Comparison of ENCODE assay signal across 27 cellular contexts in the genomic region with DNA sequence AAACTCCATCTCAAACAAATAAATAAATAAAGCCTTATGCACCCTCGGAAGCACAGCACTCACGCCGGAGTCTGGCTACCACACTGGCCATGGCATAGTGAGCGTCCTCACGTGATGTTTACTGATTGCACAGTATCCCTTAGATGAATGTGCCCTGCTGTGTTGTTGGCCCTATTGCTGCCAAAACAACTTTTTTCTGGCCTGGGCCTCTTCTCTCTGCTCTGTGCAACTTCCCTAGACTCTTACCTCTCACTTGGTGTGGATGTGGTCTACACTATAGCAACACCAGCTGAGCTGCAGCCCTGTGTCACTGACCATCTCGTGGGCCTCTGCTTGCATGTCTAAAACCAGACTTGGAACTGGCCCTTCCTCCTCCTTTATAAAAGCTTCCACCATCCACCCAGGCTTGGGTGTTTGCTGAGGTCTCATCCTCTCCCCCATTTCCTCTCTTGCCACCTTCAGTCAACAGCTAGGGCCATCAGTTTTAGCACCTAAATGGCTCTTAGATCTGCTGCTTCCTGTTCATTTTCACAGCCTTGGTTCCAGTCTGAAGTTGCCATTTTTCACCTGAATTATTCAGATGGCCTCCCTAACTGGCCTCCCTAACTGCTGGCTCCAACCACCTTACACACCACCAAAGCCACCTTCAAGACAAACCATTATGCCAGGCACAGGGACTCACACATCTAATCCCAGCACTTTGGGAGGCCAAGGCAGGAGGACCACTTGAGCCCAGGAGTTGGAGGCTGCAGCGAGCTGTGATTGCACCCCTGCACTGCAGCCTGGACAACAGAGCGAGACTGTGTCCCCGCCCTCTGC. TPM values are rescaled to one million over a fixed set of nuclear protein-coding genes. Genes with fewer than 3 reads are reported as not detected.
A peak's percentile ranks its signal among the peaks of the same experiment; 100 is the strongest.
DNase-seq lines count a peak whose midpoint lies in the region; ATAC-seq, FAIRE-seq and TF ChIP-seq lines count a peak whose summit lies in the region.
"Had no signal": no experiment of that assay in that cellular context is flagged by ENCODE, and none has a peak within 500 bp of the region (broad histone marks: within the 10 kb centered on the region; RNA-seq: fewer than 3 reads in every experiment).

No MANE protein-coding gene starts in this region.

- no peaks in the 10 kb centered on the region for H3K9me3 ChIP-seq in liver (ENCODE audit: control insufficient read depth in 4 of 4, low read length in 3 of 4)
- no peaks in the 10 kb centered on the region for H3K9me3 ChIP-seq in HepG2 (ENCODE audit: low read length)
- H3K9me3 ChIP-seq: esophagus squamous epithelium, psoas muscle, thoracic aorta, vagina had no signal

- TF ChIP-seq POLR2A in HepG2 (IDR thresholded peaks at IDR 0.05; ENCODE audit: insufficient read depth in 1 of 2, low read depth in 2 of 2, low read length in 2 of 2) = no peak

- H3K4me1 Mint-ChIP-seq in immature natural killer cell (peaks cover 37 to 50% of the 10 kb centered on the region in 2 donors), chondrocyte (ENCODE audit: low read depth) (no peaks in the 10 kb centered on the region)

- no TSS peak for BruUV-seq in HepG2 (replicated peaks; lab: Mats Ljungman, UMichigan)

- FAIRE-seq in HepG2 (lab: Jason Lieb, UNC) = no peak
- FAIRE-seq: frontal cortex had no signal

- no peak for TF ChIP-seq CTCF in liver (IDR thresholded peaks at IDR 0.05; ENCODE audit: low read depth, low read length, missing input control)
- no peak for TF ChIP-seq CTCF in HepG2 (CRISPR knock-in tag; IDR thresholded peaks at IDR 0.05)
- TF ChIP-seq CTCF in chondrocyte (IDR thresholded peaks at IDR 0.05) = no peak

- H3K27me3 ChIP-seq in liver (ENCODE audit: control insufficient read depth in 4 of 4, insufficient read depth in 4 of 4, low read length in 3 of 4) = no peaks in the 10 kb centered on the region
- H3K27me3 ChIP-seq in HepG2 (ENCODE audit: control insufficient read depth in 1 of 2, insufficient read depth in 2 of 2, low read length in 2 of 2) = no peaks in the 10 kb centered on the region; a peak in 1 of 5 replicates
- H3K27me3 ChIP-seq: esophagus squamous epithelium, vagina had no signal

- ATAC-seq in HepG2 = no peak
- no peak for ATAC-seq in GM21723 (IDR thresholded peaks at IDR 0.05; ENCODE audit: unreplicated experiment)
- ATAC-seq in GM21360 (IDR thresholded peaks at IDR 0.05; ENCODE audit: unreplicated experiment) = no peak
- ATAC-seq: psoas muscle, Right ventricle myocardium inferior had no signal

- H3K27ac Mint-ChIP-seq in immature natural killer cell (peak overlapping the region; percentile 65 to 94 (median 91)), chondrocyte (ENCODE audit: unreplicated experiment) (no peak overlapping the region)
- H3K27ac Mint-ChIP-seq: activated T-cell treated with anti-CD3 and anti-CD28 coated beads, Interleukin-2, amount 50 U/mL, for 24 hours; memory B cell had no signal

- no peaks in the 10 kb centered on the region for H3K27me3 Mint-ChIP-seq in immature natural killer cell (ENCODE audit: low read depth in 3 of 3)
- no peaks in the 10 kb centered on the region for H3K27me3 Mint-ChIP-seq in chondrocyte (ENCODE audit: low read depth)
- H3K27me3 Mint-ChIP-seq: activated T-cell treated with anti-CD3 and anti-CD28 coated beads, Interleukin-2, amount 50 U/mL, for 24 hours; memory B cell had no signal

- no peak for TF ChIP-seq RAD21 in liver (IDR thresholded peaks at IDR 0.05)
- no peak for TF ChIP-seq RAD21 in HepG2 (CRISPR knock-in tag; IDR thresholded peaks at IDR 0.05)

- H3K4me3 ChIP-seq in liver (ENCODE audit: low read depth in 1 of 3, low read length in 3 of 3) (no peak overlapping the region), HepG2 (replicated peaks in 1 of 3; ENCODE audit: insufficient read depth in 1 of 3, low read depth in 2 of 3, low read length in 3 of 3) (no peak overlapping the region)
- H3K4me3 ChIP-seq: esophagus squamous epithelium, PC-9, psoas muscle, thoracic aorta, vagina had no signal

- peak; percentile 12 for DNase-seq in NK-92 treated with Interleukin-12 subunit alpha and Interleukin-12 subunit beta, amount 100 ng/mL, for 24 hours (lab: John Stamatoyannopoulos, UW)
- no peak for DNase-seq in NK-92 (lab: John Stamatoyannopoulos, UW; ENCODE audit: unreplicated experiment)
- no peak for DNase-seq in HepG2 (ENCODE audit: low spot score)
- peak; percentile 35 to 43 (median 41) for DNase-seq in immature natural killer cell
- DNase-seq in chondrocyte (ENCODE audit: low spot score) = no peak
- DNase-seq: activated CD4-positive, alpha-beta T cell treated with anti-CD3 and anti-CD28 coated beads, Interleukin-2, amount 50 U/mL, for 4 hours; activated T-cell treated with anti-CD3 and anti-CD28 coated beads, Interleukin-2, amount 50 U/mL, for 24 hours; cortex of kidney; esophagus squamous epithelium; NCI-H1092 treated with DMSO at 0.1 percent for 48 hours; NCI-H187 treated with DMSO at 0.1 percent for 48 hours; NCI-H524; occipital lobe; PC-9; psoas muscle; stimulated activated CD4-positive, alpha-beta T cell treated with anti-CD3 and anti-CD28 coated beads, Interleukin-15, amount 100 ng/mL, for 24 hours; stimulated activated naive CD4-positive, alpha-beta T cell treated with Interleukin-2 at 50 U/mL for 16 hours; T1000 had no signal

- intact Hi-C loops in HepG2 (cut with micrococcal nuclease; ENCODE audit: unreplicated experiment) = no loop called here

- POLR2A ChIA-PET in HepG2 (lab: Yijun Ruan, JAX) = interaction anchor here (1.3 kb wide), 1 partner anchor 10 kb away, joined by 4 read pairs; no protein-coding TSS in a partner anchor

- H3K79me2 ChIP-seq in HepG2 (ENCODE audit: insufficient read depth, low read length) = peaks cover 2% of the 10 kb centered on the region

- H3K4me1 ChIP-seq in liver (ENCODE audit: control insufficient read depth in 4 of 4, insufficient read depth in 4 of 4, low read length in 3 of 4) = peaks cover 0 to 6% (median 4%) of the 10 kb centered on the region in 4 donors
- peaks cover 11% of the 10 kb centered on the region; the same call in 1 of the 2 replicates for H3K4me1 ChIP-seq in HepG2 (ENCODE audit: insufficient read depth, low read length)
- H3K4me1 ChIP-seq: esophagus squamous epithelium, psoas muscle, vagina had no signal

- H3K4me3 Mint-ChIP-seq in immature natural killer cell = peak overlapping the region; percentile 62 to 76 (median 67)
- H3K4me3 Mint-ChIP-seq in chondrocyte (ENCODE audit: unreplicated experiment) = no peak overlapping the region
- H3K4me3 Mint-ChIP-seq: activated T-cell treated with anti-CD3 and anti-CD28 coated beads, Interleukin-2, amount 50 U/mL, for 24 hours; memory B cell had no signal

- H2AFZ ChIP-seq in HepG2 (ENCODE audit: low read length) = no peak overlapping the region
- H2AFZ ChIP-seq: PC-9 had no signal

- no peaks in the 10 kb centered on the region for H3K9me3 Mint-ChIP-seq in immature natural killer cell
- no peaks in the 10 kb centered on the region for H3K9me3 Mint-ChIP-seq in chondrocyte (ENCODE audit: low read depth)
- H3K9me3 Mint-ChIP-seq: activated T-cell treated with anti-CD3 and anti-CD28 coated beads, Interleukin-2, amount 50 U/mL, for 24 hours; memory B cell had no signal

- WGBS in liver = 66% methylated on average over 9 of the region's 9 CpGs
- WGBS in HepG2 (ENCODE audit: low lambda C conversion rate) = 99% methylated on average over 9 of the region's 9 CpGs

- H3K36me3 Mint-ChIP-seq in immature natural killer cell (peaks cover 13 to 30% (median 16%) of the 10 kb centered on the region in 3 donors), chondrocyte (ENCODE audit: low read depth) (peaks cover 20% of the 10 kb centered on the region)

- H3K36me3 ChIP-seq in liver (ENCODE audit: control insufficient read depth in 4 of 4, insufficient read depth in 3 of 4, low read depth in 1 of 4, low read length in 3 of 4) = peaks cover 0 to 18% (median 6%) of the 10 kb centered on the region in 4 donors
- H3K36me3 ChIP-seq in HepG2 (replicated peaks in 1 of 2; ENCODE audit: control insufficient read depth in 1 of 2, insufficient read depth in 2 of 2, low read length in 2 of 2) = peaks cover 12 to 23% of the 10 kb centered on the region in 2 experiments; a peak in 4 of 5 replicates

- H3K27ac ChIP-seq in liver (ENCODE audit: low read depth in 1 of 2, low read length in 2 of 2) (no peak overlapping the region), HepG2 (ENCODE audit: extremely low read length, insufficient read depth, low read length) (no peak overlapping the region)
- H3K27ac ChIP-seq: 22Rv1, esophagus squamous epithelium, PC-9, psoas muscle, thoracic aorta, vagina had no signal

- H4K20me1 ChIP-seq in HepG2 (ENCODE audit: insufficient read depth, low read length) = no peaks in the 10 kb centered on the region

- H3K9ac ChIP-seq in liver (ENCODE audit: low read depth in 1 of 2, low read length in 2 of 2) (no peak overlapping the region), HepG2 (ENCODE audit: insufficient read depth, low read depth, low read length) (no peak overlapping the region)

- in situ Hi-C loops in HepG2 (cut with HindIII; ENCODE audit: extremely low pct_ligation_motif_present, low pct_unique_long_range_greater_than_20kb) = no loop called here

- H3K4me2 ChIP-seq in HepG2 (ENCODE audit: low read depth, low read length) = no peak overlapping the region
- H3K4me2 ChIP-seq: PC-9 had no signal

- CTCF ChIA-PET in HepG2 (lab: Yijun Ruan, JAX; ENCODE audit: low intra/inter-chr PET ratio, low total read pairs) = no interaction called here

- TF ChIP-seq EP300 in HepG2 (IDR thresholded peaks at IDR 0.05; ENCODE audit: low read depth in 2 of 2, low read length in 2 of 2) = no peak
- no peak for TF ChIP-seq EP300 in HepG2 (CRISPR knock-in tag; IDR thresholded peaks at IDR 0.05; ENCODE audit: borderline replicate concordance)

RNA-seq across cellular contexts. Expression of a gene that starts 9.2 kb away (rescaled TPM):
- total RNA-seq in liver = 1 to 10 TPM; 3.8 to 5.0 TPM
- polyA plus RNA-seq in liver = 1 to 10 TPM in 1 of 2 donors, under 1 TPM in 1; 0.99 to 2.3 TPM
- 7.4 and 9.1 TPM in 2 replicates for total RNA-seq in HepG2 (2016; rRNA removed; fragmentation: Illumina TruSeq; extraction: Trizol)
- 2.3 and 2.6 TPM in 2 replicates for total RNA-seq in HepG2 (2016; cell fraction: cytosol; rRNA removed; fragmentation: Illumina TruSeq; extraction: Trizol; ENCODE audit: low read depth)
- total RNA-seq in HepG2 (2016; cell fraction: insoluble cytoplasmic fraction; rRNA removed; fragmentation: Illumina TruSeq; extraction: Trizol) = 7.5 and 8.7 TPM in 2 replicates
- 6.5 and 7.6 TPM in 2 replicates for total RNA-seq in HepG2 (2016; cell fraction: membrane; rRNA removed; fragmentation: Illumina TruSeq; extraction: Trizol)
- 5.6 and 6.4 TPM in 2 replicates for total RNA-seq in HepG2 (2016; cell fraction: nucleus; rRNA removed; fragmentation: Illumina TruSeq; extraction: Trizol)
- polyA plus RNA-seq in HepG2 (2011; rRNA removed) = 6.3 and 8.0 TPM in 2 replicates
- 6.8 and 8.8 TPM in 2 replicates for polyA plus RNA-seq in HepG2 (2011; cell fraction: cytosol; rRNA removed)
- 11.9 and 12.4 TPM in 2 replicates for polyA plus RNA-seq in HepG2 (2011; cell fraction: nucleus; rRNA removed)
- 4.3 and 6.4 TPM in 2 replicates for polyA plus RNA-seq in HepG2 (2012)
- 0.99 and 1.6 TPM in 2 replicates for polyA plus RNA-seq in HepG2 (2016; cell fraction: cytosol; fragmentation: Illumina TruSeq; extraction: Trizol; ENCODE audit: low read depth)
- 7.3 and 8.1 TPM in 2 replicates for polyA plus RNA-seq in HepG2 (2016; cell fraction: insoluble cytoplasmic fraction; fragmentation: Illumina TruSeq; extraction: Trizol; ENCODE audit: low read depth)
- polyA plus RNA-seq in HepG2 (2016; cell fraction: membrane; fragmentation: Illumina TruSeq; extraction: Trizol; ENCODE audit: low read depth) = 3.6 and 4.5 TPM in 2 replicates
- 13.8 and 14.4 TPM in 2 replicates for polyA plus RNA-seq in HepG2 (2016; cell fraction: nucleus; fragmentation: Illumina TruSeq; extraction: Trizol; ENCODE audit: insufficient read depth, low read depth)
- 6.5 and 20.0 TPM in 2 replicates for polyA minus RNA-seq in HepG2 (2011; rRNA and poly(A)+ RNA removed; ENCODE audit: low replicate concordance)
- 7.4 and 8.5 TPM in 2 replicates for polyA minus RNA-seq in HepG2 (2011; cell fraction: cytosol; rRNA and poly(A)+ RNA removed)
- 3.9 and 4.2 TPM in 2 replicates for polyA minus RNA-seq in HepG2 (2011; cell fraction: nucleus; rRNA and poly(A)+ RNA removed)
- 10 to 100 TPM in 1 of 3 donors, 1 to 10 TPM in 2; 2.0 to 16.8 (median 6.7) TPM for polyA plus RNA-seq in immature natural killer cell
- 12.7 to 15.7 TPM (median 13.6 TPM) in 3 replicates for total RNA-seq in chondrocyte

RNA-seq across cellular contexts. Expression of a gene that starts 34.5 kb away (rescaled TPM):
- total RNA-seq in liver (1 to 10 TPM; 1.7 to 2.0 TPM), HepG2 (2016; rRNA removed; fragmentation: Illumina TruSeq; extraction: Trizol) (1.4 and 3.3 TPM in 2 replicates), chondrocyte (56.5 to 88.8 TPM (median 86.5 TPM) in 3 replicates)
- polyA plus RNA-seq in liver (1 to 10 TPM in 1 of 2 donors, under 1 TPM in 1; 0.15 to 1.7 TPM), HepG2 (2011; rRNA removed) (6.2 and 6.9 TPM in 2 replicates), immature natural killer cell (under 1 TPM in 1 of 3 donors, not detected in 2; 0.48 TPM)
- total RNA-seq in HepG2 (2016; cell fraction: cytosol; rRNA removed; fragmentation: Illumina TruSeq; extraction: Trizol; ENCODE audit: low read depth) = 0.91 and 1.2 TPM in 2 replicates
- 1.2 and 3.8 TPM in 2 replicates for total RNA-seq in HepG2 (2016; cell fraction: insoluble cytoplasmic fraction; rRNA removed; fragmentation: Illumina TruSeq; extraction: Trizol)
- total RNA-seq in HepG2 (2016; cell fraction: membrane; rRNA removed; fragmentation: Illumina TruSeq; extraction: Trizol) = 3.2 and 3.6 TPM in 2 replicates
- total RNA-seq in HepG2 (2016; cell fraction: nucleus; rRNA removed; fragmentation: Illumina TruSeq; extraction: Trizol) = 3.9 and 5.7 TPM in 2 replicates
- 3.9 and 8.3 TPM in 2 replicates for polyA plus RNA-seq in HepG2 (2011; cell fraction: cytosol; rRNA removed)
- 27.6 and 34.9 TPM in 2 replicates for polyA plus RNA-seq in HepG2 (2011; cell fraction: nucleus; rRNA removed)
- polyA plus RNA-seq in HepG2 (2012) = 3.1 and 5.3 TPM in 2 replicates
- polyA plus RNA-seq in HepG2 (2016; cell fraction: cytosol; fragmentation: Illumina TruSeq; extraction: Trizol; ENCODE audit: low read depth) = 1.2 and 1.4 TPM in 2 replicates
- 1.7 and 2.6 TPM in 2 replicates for polyA plus RNA-seq in HepG2 (2016; cell fraction: insoluble cytoplasmic fraction; fragmentation: Illumina TruSeq; extraction: Trizol; ENCODE audit: low read depth)
- 2.8 and 3.9 TPM in 2 replicates for polyA plus RNA-seq in HepG2 (2016; cell fraction: membrane; fragmentation: Illumina TruSeq; extraction: Trizol; ENCODE audit: low read depth)
- polyA plus RNA-seq in HepG2 (2016; cell fraction: nucleus; fragmentation: Illumina TruSeq; extraction: Trizol; ENCODE audit: insufficient read depth, low read depth) = 11.7 and 16.2 TPM in 2 replicates
- 0.14 and 12.4 TPM in 2 replicates for polyA minus RNA-seq in HepG2 (2011; rRNA and poly(A)+ RNA removed; ENCODE audit: low replicate concordance)
- 6.0 and 7.1 TPM in 2 replicates for polyA minus RNA-seq in HepG2 (2011; cell fraction: cytosol; rRNA and poly(A)+ RNA removed)
- 3.1 and 4.7 TPM in 2 replicates for polyA minus RNA-seq in HepG2 (2011; cell fraction: nucleus; rRNA and poly(A)+ RNA removed)

Comparison
In these comparisons a context has a peak if more than half of its experiments do, and no peak if none do; other contexts are left out.
1. DNase-seq: peak in NK-92 treated with Interleukin-12 subunit alpha and Interleukin-12 subunit beta, amount 100 ng/mL, for 24 hours (single experiment) and immature natural killer cell (3 of 3); none in NK-92 (single experiment), HepG2 (single experiment) and chondrocyte (single experiment).